Comparison of ENCODE assay signal across 15 cellular contexts in the genomic region with DNA sequence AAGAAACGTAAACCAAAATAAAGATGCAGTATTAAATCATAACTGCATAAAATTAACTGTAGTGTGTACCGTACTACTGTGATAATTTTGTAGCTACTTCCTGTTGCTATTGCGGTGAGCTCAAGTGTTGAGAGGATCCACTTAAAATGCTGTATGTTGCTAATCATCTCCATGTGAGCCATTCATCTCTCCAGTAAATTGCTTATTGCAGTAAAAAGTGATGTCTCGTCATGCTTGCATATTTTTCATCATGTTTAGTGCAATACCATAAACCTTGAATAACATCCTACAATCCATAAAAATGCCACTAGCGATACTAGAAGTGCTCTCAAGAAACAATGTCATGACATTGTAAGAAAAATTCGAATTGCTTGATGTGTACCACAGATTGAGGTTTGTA.
A peak's percentile ranks its signal among the peaks of the same experiment; 100 is the strongest.
DNase-seq lines count a peak whose midpoint lies in the region; ATAC-seq, FAIRE-seq and TF ChIP-seq lines count a peak whose summit lies in the region.
"Had no signal": no experiment of that assay in that cellular context is flagged by ENCODE, and none has a peak within 500 bp of the region (broad histone marks: within the 10 kb centered on the region; RNA-seq: fewer than 3 reads in every experiment).

No MANE protein-coding gene starts in this region.

- H4K20me1 ChIP-seq in K562 (replicated peaks; ENCODE audit: control insufficient read depth, insufficient read depth, low read length), result no peaks in the 10 kb centered on the region
- H4K20me1 ChIP-seq: BLaER1 treated with 17β-estradiol and CSF1 and Interleukin-3, amounts not matched to agents 10 nM and 100 nM had no signal

- TF ChIP-seq RAD21 in K562 (CRISPR knock-in tag; conservative IDR thresholded peaks at IDR 0.05 in 1 of 2, IDR thresholded peaks at IDR 0.05 in 1 of 2), result no peak

- no peaks in the 10 kb centered on the region for H3K9me1 ChIP-seq in K562 (ENCODE audit: control insufficient read depth, insufficient read depth, low read length)

- ATAC-seq in K562 (no peak), HG02759 (IDR thresholded peaks at IDR 0.05; ENCODE audit: unreplicated experiment) (no peak), GM18909 (IDR thresholded peaks at IDR 0.05; ENCODE audit: poor library complexity, unreplicated experiment) (no peak)

- no peaks in the 10 kb centered on the region for H3K36me3 Mint-ChIP-seq in Calu3 (ENCODE audit: insufficient read depth, unreplicated experiment)

- peak; percentile 42 for FAIRE-seq in K562 (lab: Jason Lieb, UNC)
- no peak for FAIRE-seq in GM19239 (lab: Jason Lieb, UNC)

- no peak for TF ChIP-seq CTCF in K562 (IDR thresholded peaks at IDR 0.05 in 2 of 3, conservative IDR thresholded peaks at IDR 0.05 in 1 of 3; ENCODE audit: insufficient read depth in 2 of 3, low read depth in 1 of 3, low read length in 3 of 3)
- no peak for TF ChIP-seq CTCF in Calu3 (IDR thresholded peaks at IDR 0.05; ENCODE audit: unreplicated experiment)

- POLR2A ChIA-PET in K562 (lab: Yijun Ruan, JAX), result no interaction called here

- intact Hi-C loops in K562 (cut with micrococcal nuclease), result no loop called here
- intact Hi-C loops in Calu3 (cut with micrococcal nuclease; ENCODE audit: unreplicated experiment), result no loop called here

- no peak overlapping the region for H3K4me3 Mint-ChIP-seq in Calu3 (ENCODE audit: low read depth, unreplicated experiment)
- H3K4me3 Mint-ChIP-seq: CD8-positive, alpha-beta memory T cell; H9; T-helper 1 cell treated with Interleukin-12 subunit alpha and Interleukin-12 subunit beta and Interleukin-4 antibody, amounts not matched to agents 30 μg/mL and 1 μg/mL, for 36 hours had no signal

- no peak overlapping the region for H3K4me2 ChIP-seq in K562 (ENCODE audit: insufficient read depth, low read length)
- H3K4me2 ChIP-seq: BLaER1 treated with 17β-estradiol and CSF1 and Interleukin-3, amounts not matched to agents 10 nM and 100 nM had no signal

- 26% methylated on average over 6 of the region's 6 CpGs for WGBS in K562 (ENCODE audit: insufficient coverage, low coverage, missing lambda C conversion rate)

- TF ChIP-seq POLR2A in K562 (conservative IDR thresholded peaks at IDR 0.05), result no peak

- H3K9me3 ChIP-seq in K562 (replicated peaks; ENCODE audit: control insufficient read depth, insufficient read depth, low read depth, low read length), result no peaks in the 10 kb centered on the region

- no peaks in the 10 kb centered on the region for H3K4me1 Mint-ChIP-seq in Calu3 (ENCODE audit: low read depth, unreplicated experiment)
- H3K4me1 Mint-ChIP-seq: CD8-positive, alpha-beta memory T cell; H9 had no signal

- no peaks in the 10 kb centered on the region; a peak in 1 of 5 replicates for H3K27me3 ChIP-seq in K562 (ENCODE audit: control insufficient read depth in 2 of 2, insufficient read depth in 2 of 2, low read length in 2 of 2)
- H3K27me3 ChIP-seq: BLaER1 treated with 17β-estradiol and CSF1 and Interleukin-3, amounts not matched to agents 10 nM and 100 nM had no signal

- no peak overlapping the region for H3K4me3 ChIP-seq in K562
- H3K4me3 ChIP-seq: BLaER1 treated with 17β-estradiol and CSF1 and Interleukin-3, amounts not matched to agents 10 nM and 100 nM had no signal

- no peak for TF ChIP-seq EP300 in K562 (IDR thresholded peaks at IDR 0.05; ENCODE audit: low read length)

- H3K79me2 ChIP-seq in K562 (ENCODE audit: control insufficient read depth, insufficient read depth, low read length), result no peaks in the 10 kb centered on the region

- no peak overlapping the region for H3K9ac ChIP-seq in K562 (ENCODE audit: insufficient read depth in 1 of 2, low read depth in 2 of 2, low read length in 2 of 2)
- H3K9ac ChIP-seq: BLaER1 treated with 17β-estradiol and CSF1 and Interleukin-3, amounts not matched to agents 10 nM and 100 nM had no signal

- no peak overlapping the region for H2AFZ ChIP-seq in K562 (ENCODE audit: low read depth, low read length)

- DNase-seq in DMS153 treated with DMSO at 0.1 percent for 48 hours (lab: John Stamatoyannopoulos, UW; ENCODE audit: unreplicated experiment) (peak; percentile 39), NCI-H1436 (lab: John Stamatoyannopoulos, UW) (peak; percentile 14), NCI-H2107 treated with DMSO at 0.1 percent for 48 hours (lab: John Stamatoyannopoulos, UW; ENCODE audit: unreplicated experiment) (peak; percentile 66), K562 (ENCODE audit: extremely low read depth in 1 of 4, low spot score in 3 of 4) (no peak), Calu3 (no peak), GM19239 (ENCODE audit: insufficient read length, low spot score) (no peak)
- DNase-seq: CD8-positive, alpha-beta memory T cell; DMS 273 treated with DMSO at 0.1 percent for 48 hours; H9; NCI-H146 had no signal

- no peaks in the 10 kb centered on the region for H3K4me1 ChIP-seq in K562 (replicated peaks in 1 of 2; ENCODE audit: control insufficient read depth in 2 of 2, insufficient read depth in 2 of 2, low read length in 2 of 2)
- H3K4me1 ChIP-seq: BLaER1 treated with 17β-estradiol and CSF1 and Interleukin-3, amounts not matched to agents 10 nM and 100 nM had no signal

- no peaks in the 10 kb centered on the region for H3K9me3 Mint-ChIP-seq in Calu3 (ENCODE audit: low read depth, unreplicated experiment)
- H3K9me3 Mint-ChIP-seq: CD8-positive, alpha-beta memory T cell; H9; T-helper 1 cell treated with Interleukin-12 subunit alpha and Interleukin-12 subunit beta and Interleukin-4 antibody, amounts not matched to agents 30 μg/mL and 1 μg/mL, for 36 hours had no signal

- CTCF ChIA-PET in K562 (lab: Yijun Ruan, JAX; ENCODE audit: low intra/inter-chr PET ratio) (no interaction called here), Calu3 (lab: Charles Lee) (interaction anchor here (0.7 kb wide), 1 partner anchor 542 kb away, joined by 3 read pairs; no protein-coding TSS in a partner anchor)

- H3K27me3 Mint-ChIP-seq in Calu3 (ENCODE audit: unreplicated experiment), result no peaks in the 10 kb centered on the region
- H3K27me3 Mint-ChIP-seq: CD8-positive, alpha-beta memory T cell had no signal

- no peak overlapping the region for H3K27ac Mint-ChIP-seq in Calu3 (ENCODE audit: unreplicated experiment)
- H3K27ac Mint-ChIP-seq: CD8-positive, alpha-beta memory T cell; H9; T-helper 1 cell treated with Interleukin-12 subunit alpha and Interleukin-12 subunit beta and Interleukin-4 antibody, amounts not matched to agents 30 μg/mL and 1 μg/mL, for 36 hours had no signal

- no peak overlapping the region for H3K27ac ChIP-seq in K562 (ENCODE audit: extremely low read depth, low read depth, low read length)
- H3K27ac ChIP-seq: BLaER1 treated with 17β-estradiol and CSF1 and Interleukin-3, amounts not matched to agents 10 nM and 100 nM; HL-60 had no signal

- in situ Hi-C loops in K562 (cut with MboI), result no loop called here

- H3K36me3 ChIP-seq in K562 (ENCODE audit: control insufficient read depth, insufficient read depth, low read length), result no peaks in the 10 kb centered on the region

- no TSS peak for BruUV-seq in K562 (replicated peaks; lab: Mats Ljungman, UMichigan)
- BruUV-seq in Calu3 (replicated peaks; lab: Mats Ljungman, UMichigan), result no TSS peak

TF ChIP-seq in K562, 482 proteins besides CTCF, POLR2A, EP300 and RAD21:
- TF ChIP-seq HMG20B (CRISPR knock-in tag; IDR thresholded peaks at IDR 0.05) (no peak), ZBTB1 (CRISPR knock-in tag; IDR thresholded peaks at IDR 0.05; ENCODE audit: borderline replicate concordance, low read depth) (no peak), HNRNPUL1 (IDR thresholded peaks at IDR 0.05; ENCODE audit: low read length) (no peak)
- TF ChIP-seq, protein P1, sequence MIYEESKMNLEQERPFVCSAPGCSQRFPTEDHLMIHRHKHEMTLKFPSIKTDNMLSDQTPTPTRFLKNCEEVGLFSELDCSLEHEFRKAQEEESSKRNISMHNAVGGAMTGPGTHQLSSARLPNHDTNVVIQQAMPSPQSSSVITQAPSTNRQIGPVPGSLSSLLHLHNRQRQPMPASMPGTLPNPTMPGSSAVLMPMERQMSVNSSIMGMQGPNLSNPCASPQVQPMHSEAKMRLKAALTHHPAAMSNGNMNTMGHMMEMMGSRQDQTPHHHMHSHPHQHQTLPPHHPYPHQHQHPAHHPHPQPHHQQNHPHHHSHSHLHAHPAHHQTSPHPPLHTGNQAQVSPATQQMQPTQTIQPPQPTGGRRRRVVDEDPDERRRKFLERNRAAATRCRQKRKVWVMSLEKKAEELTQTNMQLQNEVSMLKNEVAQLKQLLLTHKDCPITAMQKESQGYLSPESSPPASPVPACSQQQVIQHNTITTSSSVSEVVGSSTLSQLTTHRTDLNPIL (CRISPR knock-in tag; IDR thresholded peaks at IDR 0.05), result no peak

Comparison
In these comparisons a context has a peak if more than half of its experiments do, and no peak if none do; other contexts are left out.
1. DNase-seq: peak in DMS153 treated with DMSO at 0.1 percent for 48 hours (single experiment), NCI-H1436 (single experiment) and NCI-H2107 treated with DMSO at 0.1 percent for 48 hours (single experiment); none in K562 (0 of 4), Calu3 (single experiment) and GM19239 (single experiment).